9 cellular contexts compared by ENCODE assay signal in the genomic region with DNA sequence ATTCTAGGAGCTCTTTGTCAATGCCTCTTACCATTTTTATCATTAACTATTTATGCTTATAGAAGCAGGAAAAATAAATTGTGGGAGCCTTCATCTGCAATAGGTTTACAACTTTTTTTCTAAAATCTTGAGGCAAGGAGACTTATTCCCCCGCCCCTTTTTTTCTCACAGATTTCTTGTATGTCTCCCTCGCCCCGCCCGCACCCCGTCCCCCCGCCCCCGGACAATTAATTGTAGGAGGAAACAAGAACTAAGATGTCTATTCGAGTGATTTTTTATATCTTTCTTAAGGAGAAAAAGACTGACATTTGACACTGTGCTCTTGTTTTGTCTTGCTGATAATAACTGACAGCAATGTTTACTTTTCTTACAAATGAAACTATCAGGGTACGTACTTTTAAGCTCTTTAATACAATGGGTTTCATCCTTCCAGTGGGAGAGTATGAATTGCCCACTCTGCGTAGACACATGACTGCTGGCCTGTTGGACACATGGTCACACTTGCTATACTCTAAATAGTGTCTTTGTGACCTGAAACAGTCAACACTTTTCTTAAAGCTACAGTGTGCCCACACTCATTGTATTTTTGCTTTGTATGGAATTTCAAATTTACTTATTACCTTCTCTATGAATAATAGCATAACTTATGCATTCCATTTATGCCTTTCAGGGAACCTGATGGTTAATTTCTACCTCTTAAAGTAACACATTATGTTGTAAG. TPM values are rescaled to one million over a fixed set of nuclear protein-coding genes. Genes with fewer than 3 reads are reported as not detected.
DNase-seq lines count a peak whose midpoint lies in the region; ATAC-seq, FAIRE-seq and TF ChIP-seq lines count a peak whose summit lies in the region.
"Had no signal": no experiment of that assay in that cellular context is flagged by ENCODE, and none has a peak within 500 bp of the region (broad histone marks: within the 10 kb centered on the region; RNA-seq: fewer than 3 reads in every experiment).

No MANE protein-coding gene starts in this region.

- H3K4me3 ChIP-seq in GM23248 (no peak overlapping the region), endothelial cell of umbilical vein (replicated peaks in 1 of 3; ENCODE audit: insufficient read depth in 1 of 3, low read depth in 1 of 3, low read length in 3 of 3) (no peak overlapping the region)

- H3K4me1 ChIP-seq in GM23248 (ENCODE audit: insufficient read depth) (peaks cover 19% of the 10 kb centered on the region), endothelial cell of umbilical vein (ENCODE audit: control insufficient read depth, extremely low read depth, insufficient read depth, low read length) (peaks cover 24% of the 10 kb centered on the region)

- peak overlapping the region; percentile 98 for H3K27ac Mint-ChIP-seq in progenitor cell of endocrine pancreas

- FAIRE-seq in endothelial cell of umbilical vein (lab: Jason Lieb, UNC), result no peak

- dilution Hi-C loops in endothelial cell of umbilical vein (cut with MboI; ENCODE audit: extremely low pct_ligation_motif_present, low sequenced_read_pairs), result no loop called here

- no peak for TF ChIP-seq CTCF in endothelial cell of umbilical vein (IDR thresholded peaks at IDR 0.05; ENCODE audit: extremely low read depth in 1 of 2, insufficient read depth in 1 of 2, low read depth in 1 of 2, low read length in 2 of 2)
- no peak for TF ChIP-seq CTCF in progenitor cell of endocrine pancreas (IDR thresholded peaks at IDR 0.05; ENCODE audit: unreplicated experiment)
- no peak for TF ChIP-seq CTCF in GM13976 (IDR thresholded peaks at IDR 0.05; ENCODE audit: borderline replicate concordance, control extremely low read depth, extremely low read depth, insufficient read depth, missing control alignments)

- peaks cover 9% of the 10 kb centered on the region for H3K36me3 Mint-ChIP-seq in progenitor cell of endocrine pancreas (ENCODE audit: insufficient read depth)

- H3K4me2 ChIP-seq in GM23248 (ENCODE audit: unreplicated experiment) (no peak overlapping the region), endothelial cell of umbilical vein (ENCODE audit: insufficient read depth, low read length) (peak overlapping the region; percentile 60)

- CTCF ChIA-PET in endothelial cell of umbilical vein (lab: Charles Lee), result interaction anchor here (0.9 to 5.1 kb wide), 8 partner anchors 55 to 361 kb away, joined by 3 to 38 read pairs (median 4); no protein-coding TSS in a partner anchor

- H3K9ac ChIP-seq in GM23248 (no peak overlapping the region), endothelial cell of umbilical vein (replicated peaks; ENCODE audit: extremely low read depth, insufficient read depth, low read length) (no peak overlapping the region)

- H3K9me2 ChIP-seq in GM23248 (ENCODE audit: insufficient read depth), result no peaks in the 10 kb centered on the region

- TF ChIP-seq POLR2A in endothelial cell of umbilical vein (IDR thresholded peaks at IDR 0.05; ENCODE audit: low read depth, low read length), result no peak

- H3K4me3 Mint-ChIP-seq in progenitor cell of endocrine pancreas (ENCODE audit: low read depth), result peak overlapping the region; percentile 97

- H4K20me1 ChIP-seq in GM23248 (ENCODE audit: insufficient read depth) (0 out of 2 replicates have a peak, but pooled peaks cover 8% of the 10 kb centered on the region), endothelial cell of umbilical vein (replicated peaks; ENCODE audit: control insufficient read depth, extremely low read depth, insufficient read depth, low read length) (peaks cover 15% of the 10 kb centered on the region)

- 88 to 93% methylated on average over 7 to 10 of the region's 10 CpGs for WGBS in GM23248 (ENCODE audit: low coverage in 1 of 2, low lambda C conversion rate in 2 of 2, missing lambda C conversion rate in 2 of 2), 2 experiments

- H3K9me1 ChIP-seq in endothelial cell of umbilical vein (replicated peaks; ENCODE audit: control insufficient read depth, extremely low read depth, insufficient read depth, low read length), result no peaks in the 10 kb centered on the region

- in situ Hi-C loops in GM23248 (cut with MboI), result no loop called here
- in situ Hi-C loops in GM13976 (cut with MboI; ENCODE audit: low sequenced_read_pairs, unreplicated experiment), result loop anchor here (10.0 kb wide), 1 partner anchor 356 kb away; no protein-coding TSS in a partner anchor

- H3K27me3 Mint-ChIP-seq in progenitor cell of endocrine pancreas, result no peaks in the 10 kb centered on the region

- ATAC-seq in GM21576 (IDR thresholded peaks at IDR 0.05; ENCODE audit: unreplicated experiment), result no peak

- H3K36me3 ChIP-seq in GM23248 (ENCODE audit: low read depth) (no peaks in the 10 kb centered on the region), endothelial cell of umbilical vein (ENCODE audit: control insufficient read depth in 2 of 2, extremely low read depth in 1 of 2, insufficient read depth in 2 of 2, low read length in 2 of 2) (no peaks in the 10 kb centered on the region)
- H3K36me3 ChIP-seq: thoracic aorta had no signal

- H3K27me3 ChIP-seq in GM23248 (replicated peaks; ENCODE audit: insufficient read depth) (no peaks in the 10 kb centered on the region), endothelial cell of umbilical vein (ENCODE audit: control insufficient read depth in 2 of 2, insufficient read depth in 2 of 2, low read length in 2 of 2) (no peaks in the 10 kb centered on the region)

- peaks cover 6% of the 10 kb centered on the region for H3K9me3 Mint-ChIP-seq in progenitor cell of endocrine pancreas (ENCODE audit: low read depth)

- intact Hi-C loops in endothelial cell of umbilical vein (cut with micrococcal nuclease), result loop anchor here (5.0 kb wide), 2 partner anchors 134 to 511 kb away; no protein-coding TSS in a partner anchor

- H2AFZ ChIP-seq in GM23248, result peak overlapping the region; percentile 100; the same call in 1 of the 2 replicates
- peak overlapping the region; percentile 89 for H2AFZ ChIP-seq in endothelial cell of umbilical vein (ENCODE audit: low read depth, low read length)

- H3K4me1 Mint-ChIP-seq in progenitor cell of endocrine pancreas (ENCODE audit: low read depth), result peaks cover 25% of the 10 kb centered on the region

- H3F3A ChIP-seq in GM23248 (ENCODE audit: insufficient read depth), result no peaks in the 10 kb centered on the region

- no peak overlapping the region for H3K27ac ChIP-seq in GM23248
- H3K27ac ChIP-seq in endothelial cell of umbilical vein (ENCODE audit: insufficient read depth, low read depth, low read length), result no peak overlapping the region

- DNase-seq in GM23248 (no peak), OCI-M1 (lab: John Stamatoyannopoulos, UW) (peak; percentile 56), endothelial cell of umbilical vein (ENCODE audit: low read depth, low spot score) (no peak), progenitor cell of endocrine pancreas (ENCODE audit: low spot score, unreplicated experiment) (no peak), GM13976 (ENCODE audit: low spot score) (no peak), NCI-H1105 treated with DMSO at 0.1 percent for 48 hours (lab: John Stamatoyannopoulos, UW) (no peak), NCI-H82 treated with DMSO at 0.1 percent for 48 hours (lab: John Stamatoyannopoulos, UW; ENCODE audit: unreplicated experiment) (no peak)

- POLR2A ChIA-PET in endothelial cell of umbilical vein (lab: Charles Lee), result no interaction called here

- H3K9me3 ChIP-seq in GM23248 (ENCODE audit: low read depth) (no peaks in the 10 kb centered on the region), endothelial cell of umbilical vein (replicated peaks; ENCODE audit: control insufficient read depth, insufficient read depth, low read length) (no peaks in the 10 kb centered on the region)
- H3K9me3 ChIP-seq: thoracic aorta had no signal

- no TSS peak for BruUV-seq in endothelial cell of umbilical vein (replicated peaks; lab: Mats Ljungman, UMichigan)

- H3K79me2 ChIP-seq in GM23248 (ENCODE audit: insufficient read depth) (peaks cover 30% of the 10 kb centered on the region), endothelial cell of umbilical vein (ENCODE audit: control insufficient read depth, insufficient read depth, low read length) (peaks cover 34% of the 10 kb centered on the region)

TF ChIP-seq in endothelial cell of umbilical vein, 7 proteins besides CTCF, POLR2A, EP300 and RAD21:
- TF ChIP-seq EZH2 (IDR thresholded peaks at IDR 0.05; ENCODE audit: borderline replicate concordance, low read depth, low read length, severe bottlenecking) (no peak), MAX (IDR thresholded peaks at IDR 0.05; ENCODE audit: insufficient read depth, insufficient read length) (no peak), POLR2AphosphoS5 (IDR thresholded peaks at IDR 0.05; ENCODE audit: insufficient read depth, low read depth, low read length) (no peak), GATA2 (IDR thresholded peaks at IDR 0.05; ENCODE audit: insufficient read depth, insufficient read length, low read depth, low read length) (no peak), MYC (IDR thresholded peaks at IDR 0.05; ENCODE audit: low read depth, low read length) (no peak), JUN (IDR thresholded peaks at IDR 0.05; ENCODE audit: borderline replicate concordance, insufficient read depth, insufficient read length, low read depth) (no peak), FOS (IDR thresholded peaks at IDR 0.05; ENCODE audit: borderline replicate concordance, insufficient read depth, low read length) (no peak)

RNA-seq across cellular contexts. Expression of gene IVNS1ABP, which starts 1.5 kb away (rescaled TPM):
- total RNA-seq in GM23248 (2014; rRNA removed; shearing (Covaris generic)), result 52.0 and 63.5 TPM in 2 replicates
- 47.9 and 51.4 TPM in 2 replicates for polyA plus RNA-seq in GM23248 (2016; fragmentation: Nextera tagmentation; extraction: Ambion mirVana)
- total RNA-seq in endothelial cell of umbilical vein, result 75.3 and 81.6 TPM in 2 replicates
- 19.9 and 26.3 TPM in 2 replicates for polyA plus RNA-seq in endothelial cell of umbilical vein
- 20.7 and 23.9 TPM in 2 replicates for polyA plus RNA-seq in endothelial cell of umbilical vein (2011; cell fraction: cytosol; rRNA removed)
- 239 and 296 TPM in 2 replicates for polyA plus RNA-seq in endothelial cell of umbilical vein (2011; cell fraction: nucleus; rRNA removed)
- 41.0 and 52.8 TPM in 2 replicates for polyA plus RNA-seq in endothelial cell of umbilical vein (2012)
- 68.2 and 73.9 TPM in 2 replicates for polyA minus RNA-seq in endothelial cell of umbilical vein
- 22.8 TPM for polyA minus RNA-seq in endothelial cell of umbilical vein (2011; cell fraction: cytosol; rRNA and poly(A)+ RNA removed)
- 342 and 456 TPM in 2 replicates for polyA minus RNA-seq in endothelial cell of umbilical vein (2011; cell fraction: nucleus; rRNA and poly(A)+ RNA removed)
- total RNA-seq in progenitor cell of endocrine pancreas, result 199 and 201 TPM in 2 replicates
